ENCODE assay signal across 11 cellular contexts in genomic region chr4:40980318-40980883, GRCh38.
DNase-seq lines count a peak whose midpoint lies in the region; ATAC-seq and TF ChIP-seq lines count a peak whose summit lies in the region.
"Had no signal": no experiment of that assay in that cellular context is flagged by ENCODE, and none has a peak within 500 bp of the region (broad histone marks: within the 10 kb centered on the region; RNA-seq: fewer than 3 reads in every experiment).

No MANE protein-coding gene starts in this region.

- no peak for ATAC-seq in HG03196 (IDR thresholded peaks at IDR 0.05; ENCODE audit: unreplicated experiment)
- ATAC-seq: activated naive CD4-positive, alpha-beta T cell treated with anti-CD3 and anti-CD28 coated beads, Interleukin-2, amount 50 U/mL, for 72 hours had no signal

- no peak overlapping the region for H3K4me3 ChIP-seq in MM.1S (ENCODE audit: low read length)
- no peak overlapping the region for H3K4me3 ChIP-seq in epithelial cell of proximal tubule (ENCODE audit: low read depth, low read length)
- H3K4me3 ChIP-seq in H7 (ENCODE audit: insufficient read depth, low read depth, low read length) = no peak overlapping the region
- H3K4me3 ChIP-seq: BLaER1 had no signal

- H3F3A ChIP-seq in MM.1S (ENCODE audit: insufficient read depth, low read length) = no peaks in the 10 kb centered on the region

- H3K4me1 ChIP-seq in MM.1S (ENCODE audit: low read length) = no peaks in the 10 kb centered on the region
- H3K4me1 ChIP-seq: BLaER1 had no signal

- H3K9me2 ChIP-seq in MM.1S (replicated peaks; ENCODE audit: insufficient read depth, low read length) = no peaks in the 10 kb centered on the region

- no peak overlapping the region for H2AFZ ChIP-seq in MM.1S (ENCODE audit: low read length)

- no peaks in the 10 kb centered on the region for H3K9me3 ChIP-seq in MM.1S (replicated peaks; ENCODE audit: insufficient read depth, low read length)
- H3K9me3 ChIP-seq: neutrophil had no signal

- no peak overlapping the region for H3K4me2 ChIP-seq in MM.1S (ENCODE audit: low read depth, low read length)
- H3K4me2 ChIP-seq: BLaER1 had no signal

- TF ChIP-seq CTCF in MM.1S (IDR thresholded peaks at IDR 0.05; ENCODE audit: low read length) (peak; percentile 60), epithelial cell of proximal tubule (conservative IDR thresholded peaks at IDR 0.05; ENCODE audit: low read depth, low read length) (peak; percentile 82)

- no peaks in the 10 kb centered on the region for H3K79me2 ChIP-seq in MM.1S (ENCODE audit: low read length)

- no peaks in the 10 kb centered on the region for H3K36me3 ChIP-seq in MM.1S (replicated peaks; ENCODE audit: insufficient read depth, low read length)
- no peaks in the 10 kb centered on the region for H3K36me3 ChIP-seq in H7 (replicated peaks; ENCODE audit: control insufficient read depth, insufficient read depth, low read length)
- H3K36me3 ChIP-seq: neutrophil had no signal

- H3K27me3 ChIP-seq in MM.1S (replicated peaks; ENCODE audit: insufficient read depth, low read length) = no peaks in the 10 kb centered on the region
- no peaks in the 10 kb centered on the region for H3K27me3 ChIP-seq in H7 (ENCODE audit: control insufficient read depth, insufficient read depth, low read length)
- H3K27me3 ChIP-seq: BLaER1, neutrophil had no signal

- DNase-seq in NCI-H146 (lab: John Stamatoyannopoulos, UW) (peak; percentile 45), NCI-H146 treated with DMSO at 0.1 percent for 48 hours (lab: John Stamatoyannopoulos, UW; ENCODE audit: unreplicated experiment) (no peak), MM.1S (peak; percentile 12), epithelial cell of proximal tubule (ENCODE audit: low read depth) (no peak), putamen (ENCODE audit: low spot score) (peak; percentile 45), H7 (no peak), NCI-H774 (lab: John Stamatoyannopoulos, UW) (no peak)

- no peak overlapping the region for H3K9ac ChIP-seq in MM.1S (ENCODE audit: low read length)
- H3K9ac ChIP-seq: BLaER1 had no signal

- H4K20me1 ChIP-seq in MM.1S (ENCODE audit: insufficient read depth, low read length) = no peaks in the 10 kb centered on the region
- H4K20me1 ChIP-seq: BLaER1 had no signal

- H3K27ac ChIP-seq in MM.1S (ENCODE audit: low read length) = no peak overlapping the region
- H3K27ac ChIP-seq: BLaER1, neutrophil had no signal

Comparison
In these comparisons a context has a peak if more than half of its experiments do, and no peak if none do; other contexts are left out.
1. DNase-seq: peak in NCI-H146 (single experiment), MM.1S (single experiment) and putamen (single experiment); none in NCI-H146 treated with DMSO at 0.1 percent for 48 hours (single experiment), epithelial cell of proximal tubule (single experiment), H7 (single experiment) and NCI-H774 (single experiment).